In genomic region chrX:50853399-50853798, GRCh38 we compare ENCODE assay signal across 14 cellular contexts. TPM values are rescaled to one million over a fixed set of nuclear protein-coding genes. Genes with fewer than 3 reads are reported as not detected.
DNase-seq lines count a peak whose midpoint lies in the region; ATAC-seq and TF ChIP-seq lines count a peak whose summit lies in the region.
"Had no signal": no experiment of that assay in that cellular context is flagged by ENCODE, and none has a peak within 500 bp of the region (broad histone marks: within the 10 kb centered on the region; RNA-seq: fewer than 3 reads in every experiment).

No MANE protein-coding gene starts in this region.

- no peaks in the 10 kb centered on the region for H3K27me3 ChIP-seq in colonic mucosa
- H3K27me3 ChIP-seq: BE2C had no signal

- no peaks in the 10 kb centered on the region for H3K36me3 ChIP-seq in colonic mucosa
- H3K36me3 ChIP-seq: BE2C had no signal

- H3K4me3 ChIP-seq in colonic mucosa, result no peak overlapping the region
- H3K4me3 ChIP-seq: GM23338 had no signal

- TF ChIP-seq CTCF in colonic mucosa (IDR thresholded peaks at IDR 0.05), result no peak

- ATAC-seq in left lobe of liver (peak; percentile 59), GM18502 (IDR thresholded peaks at IDR 0.05; ENCODE audit: poor library complexity, unreplicated experiment) (no peak)
- ATAC-seq: GM23338 had no signal

- no peaks in the 10 kb centered on the region for H3K4me1 ChIP-seq in colonic mucosa
- H3K4me1 ChIP-seq: BE2C, Caco-2 had no signal

- no peaks in the 10 kb centered on the region for H3K9me3 ChIP-seq in colonic mucosa
- H3K9me3 ChIP-seq: BE2C, Caco-2 had no signal

- no peak overlapping the region for H3K27ac ChIP-seq in colonic mucosa

- DNase-seq in Ammon's horn (ENCODE audit: low spot score) (peak; percentile 2), colonic mucosa (peak; percentile 18), left lobe of liver (ENCODE audit: low spot score) (no peak), putamen (ENCODE audit: low spot score) (peak; percentile 1), SIG-M5 treated with dmso at 0.1 percent for 504 hours (lab: John Stamatoyannopoulos, UW; ENCODE audit: unreplicated experiment) (no peak)
- DNase-seq: BE2C; C1 segment of cervical spinal cord; Caco-2; CD4-positive, CD25-positive, alpha-beta regulatory T cell; HCEC 1CT had no signal

- H3K9ac ChIP-seq in colonic mucosa (ENCODE audit: low read depth in 2 of 2, low read length in 2 of 2), result no peak overlapping the region

- intact Hi-C loops in colonic mucosa (cut with DNase I), result no loop called here

RNA-seq across cellular contexts. Expression of gene SHROOM4, which starts 39.4 kb away (rescaled TPM):
- total RNA-seq in colonic mucosa (1 to 10 TPM; 2.2 to 3.3 TPM), left lobe of liver (0.75 TPM)
- total RNA-seq: A172 had no signal

RNA-seq across cellular contexts. Expression of gene BMP15, which starts 57.1 kb away (rescaled TPM):
- total RNA-seq in colonic mucosa, result not detected
- total RNA-seq in left lobe of liver, result not detected
- total RNA-seq: A172; Caco-2; CD4-positive, CD25-positive, alpha-beta regulatory T cell; GM23338; HT-29 had no signal

Comparison
In these comparisons a context has a peak if more than half of its experiments do, and no peak if none do; other contexts are left out.
1. DNase-seq: peak in Ammon's horn (single experiment), colonic mucosa (single experiment) and putamen (single experiment); none in left lobe of liver (single experiment) and SIG-M5 treated with dmso at 0.1 percent for 504 hours (single experiment).